ENCODE assay signal across 19 cellular contexts in genomic region chr4:125703443-125703842, GRCh38.
A peak's percentile ranks its signal among the peaks of the same experiment; 100 is the strongest.
DNase-seq lines count a peak whose midpoint lies in the region; ATAC-seq and TF ChIP-seq lines count a peak whose summit lies in the region.
"Had no signal": no experiment of that assay in that cellular context is flagged by ENCODE, and none has a peak within 500 bp of the region (broad histone marks: within the 10 kb centered on the region; RNA-seq: fewer than 3 reads in every experiment).

No MANE protein-coding gene starts in this region.

- no peaks in the 10 kb centered on the region for H3K9me3 ChIP-seq in breast epithelium

- no peak for TF ChIP-seq POLR2A in breast epithelium (IDR thresholded peaks at IDR 0.05)

- CTCF ChIA-PET in MCF 10A (lab: Yijun Ruan, JAX), result no interaction called here
- CTCF ChIA-PET in activated CD4-positive, alpha-beta T cell treated with anti-CD3 and anti-CD28 coated beads, Interleukin-2, amount 10 ng/mL, durations not matched to agents 7 days and 5 days (lab: Charles Lee), result no interaction called here

- intact Hi-C loops in MCF 10A (cut with micrococcal nuclease), result no loop called here
- intact Hi-C loops in breast epithelium (cut with DNase I; ENCODE audit: low total_unique reads), result no loop called here

- H3K27me3 Mint-ChIP-seq in MCF 10A (ENCODE audit: insufficient read depth, unreplicated experiment) (no peaks in the 10 kb centered on the region), type B pancreatic cell (no peaks in the 10 kb centered on the region)
- no peaks in the 10 kb centered on the region for H3K27me3 Mint-ChIP-seq in activated CD4-positive, alpha-beta T cell treated with anti-CD3 and anti-CD28 coated beads, Interleukin-2, amount 10 ng/mL, durations not matched to agents 7 days and 5 days
- H3K27me3 Mint-ChIP-seq: activated CD4-positive, alpha-beta memory T cell treated with anti-CD3 and anti-CD28 coated beads, Interleukin-2, amount 10 ng/mL, durations not matched to agents 7 days and 5 days; activated T-helper 17 cell treated with anti-CD3 and anti-CD28 coated beads, Interleukin-2, amount 50 U/mL, for 72 hours; IgD-negative memory B cell had no signal

- no TSS peak for BruUV-seq in MCF 10A (replicated peaks; lab: Mats Ljungman, UMichigan)

- ATAC-seq in GM18907 (IDR thresholded peaks at IDR 0.05; ENCODE audit: unreplicated experiment), result no peak
- ATAC-seq: activated T-helper 17 cell treated with anti-CD3 and anti-CD28 coated beads, Interleukin-2, amount 50 U/mL, for 72 hours had no signal

- H3K4me3 Mint-ChIP-seq in MCF 10A (ENCODE audit: unreplicated experiment) (no peak overlapping the region), type B pancreatic cell (no peak overlapping the region)
- H3K4me3 Mint-ChIP-seq in activated CD4-positive, alpha-beta T cell treated with anti-CD3 and anti-CD28 coated beads, Interleukin-2, amount 10 ng/mL, durations not matched to agents 7 days and 5 days, result no peak overlapping the region
- H3K4me3 Mint-ChIP-seq: activated CD4-positive, alpha-beta memory T cell treated with anti-CD3 and anti-CD28 coated beads, Interleukin-2, amount 10 ng/mL, durations not matched to agents 7 days and 5 days; activated T-helper 17 cell treated with anti-CD3 and anti-CD28 coated beads, Interleukin-2, amount 50 U/mL, for 72 hours; IgD-negative memory B cell had no signal

- peak overlapping the region; percentile 49 for H3K27ac Mint-ChIP-seq in MCF 10A (ENCODE audit: low read depth, unreplicated experiment)
- H3K27ac Mint-ChIP-seq in type B pancreatic cell, result no peak overlapping the region
- no peak overlapping the region for H3K27ac Mint-ChIP-seq in activated CD4-positive, alpha-beta T cell treated with anti-CD3 and anti-CD28 coated beads, Interleukin-2, amount 10 ng/mL, durations not matched to agents 7 days and 5 days
- H3K27ac Mint-ChIP-seq: activated CD4-positive, alpha-beta memory T cell treated with anti-CD3 and anti-CD28 coated beads, Interleukin-2, amount 10 ng/mL, durations not matched to agents 7 days and 5 days; activated T-helper 17 cell treated with anti-CD3 and anti-CD28 coated beads, Interleukin-2, amount 50 U/mL, for 72 hours; IgD-negative memory B cell had no signal

- no peak overlapping the region for H3K27ac ChIP-seq in breast epithelium

- no peak overlapping the region for H3K4me3 ChIP-seq in breast epithelium

- no peaks in the 10 kb centered on the region for H3K27me3 ChIP-seq in breast epithelium

- POLR2A ChIA-PET in MCF 10A (lab: Yijun Ruan, JAX), result interaction anchor here (0.6 to 1.4 kb wide), 3 partner anchors 23 to 385 kb away, joined by 3 read pairs; no protein-coding TSS in a partner anchor
- POLR2A ChIA-PET in activated CD4-positive, alpha-beta T cell treated with anti-CD3 and anti-CD28 coated beads, Interleukin-2, amount 10 ng/mL, durations not matched to agents 7 days and 5 days (lab: Charles Lee), result no interaction called here

- TF ChIP-seq CTCF in MCF 10A (IDR thresholded peaks at IDR 0.05; ENCODE audit: unreplicated experiment), result no peak
- no peak for TF ChIP-seq CTCF in breast epithelium (IDR thresholded peaks at IDR 0.05)
- TF ChIP-seq CTCF in type B pancreatic cell (conservative IDR thresholded peaks at IDR 0.05), result no peak

- no peaks in the 10 kb centered on the region for H3K4me1 ChIP-seq in breast epithelium

- H3K36me3 Mint-ChIP-seq in MCF 10A (ENCODE audit: insufficient read depth, unreplicated experiment) (no peaks in the 10 kb centered on the region), type B pancreatic cell (no peaks in the 10 kb centered on the region)
- no peaks in the 10 kb centered on the region for H3K36me3 Mint-ChIP-seq in activated CD4-positive, alpha-beta T cell treated with anti-CD3 and anti-CD28 coated beads, Interleukin-2, amount 10 ng/mL, durations not matched to agents 7 days and 5 days (ENCODE audit: low read depth)
- H3K36me3 Mint-ChIP-seq: IgD-negative memory B cell had no signal

- H3K36me3 ChIP-seq in breast epithelium, result no peaks in the 10 kb centered on the region

- DNase-seq in MCF 10A (ENCODE audit: unreplicated experiment), result peak; percentile 36
- no peak for DNase-seq in breast epithelium (ENCODE audit: low spot score in 2 of 2)
- peak; percentile 22 for DNase-seq in amniotic epithelial cell (ENCODE audit: low read depth)
- peak; percentile 34 for DNase-seq in glomerular endothelial cell (ENCODE audit: extremely low read depth, low read depth, low spot score)
- no peak for DNase-seq in cortex of kidney (lab: John Stamatoyannopoulos, UW)
- DNase-seq in type B pancreatic cell (ENCODE audit: extremely low spot score, unreplicated experiment), result no peak
- no peak for DNase-seq in activated CD4-positive, alpha-beta T cell treated with anti-CD3 and anti-CD28 coated beads, Interleukin-2, amount 10 ng/mL, durations not matched to agents 7 days and 5 days
- DNase-seq: 8988T; activated CD4-positive, alpha-beta memory T cell treated with anti-CD3 and anti-CD28 coated beads, Interleukin-2, amount 10 ng/mL, durations not matched to agents 7 days and 5 days; effector memory CD4-positive, alpha-beta T cell; hippocampal formation; NCI-H1105 treated with DMSO at 0.1 percent for 48 hours; NCI-H524 treated with DMSO at 0.1 percent for 48 hours; RPMI8226; small intestine; substantia nigra had no signal

- peaks cover 7% of the 10 kb centered on the region for H3K9me3 Mint-ChIP-seq in MCF 10A (ENCODE audit: unreplicated experiment)
- H3K9me3 Mint-ChIP-seq in type B pancreatic cell, result no peaks in the 10 kb centered on the region
- no peaks in the 10 kb centered on the region for H3K9me3 Mint-ChIP-seq in activated CD4-positive, alpha-beta T cell treated with anti-CD3 and anti-CD28 coated beads, Interleukin-2, amount 10 ng/mL, durations not matched to agents 7 days and 5 days

- H3K4me1 Mint-ChIP-seq in MCF 10A (ENCODE audit: insufficient read depth, unreplicated experiment), result peaks cover 23% of the 10 kb centered on the region
- peaks cover 6% of the 10 kb centered on the region for H3K4me1 Mint-ChIP-seq in type B pancreatic cell (ENCODE audit: unreplicated experiment)
- H3K4me1 Mint-ChIP-seq in activated CD4-positive, alpha-beta T cell treated with anti-CD3 and anti-CD28 coated beads, Interleukin-2, amount 10 ng/mL, durations not matched to agents 7 days and 5 days, result no peaks in the 10 kb centered on the region
- H3K4me1 Mint-ChIP-seq: activated CD4-positive, alpha-beta memory T cell treated with anti-CD3 and anti-CD28 coated beads, Interleukin-2, amount 10 ng/mL, durations not matched to agents 7 days and 5 days; activated T-helper 17 cell treated with anti-CD3 and anti-CD28 coated beads, Interleukin-2, amount 50 U/mL, for 72 hours; IgD-negative memory B cell had no signal

Comparison
In these comparisons a context has a peak if more than half of its experiments do, and no peak if none do; other contexts are left out.
1. DNase-seq: peak in MCF 10A (single experiment), amniotic epithelial cell (single experiment) and glomerular endothelial cell (single experiment); none in breast epithelium (0 of 2), cortex of kidney (single experiment), type B pancreatic cell (single experiment) and activated CD4-positive, alpha-beta T cell treated with anti-CD3 and anti-CD28 coated beads, Interleukin-2, amount 10 ng/mL, durations not matched to agents 7 days and 5 days (single experiment).